Comparison of ENCODE assay signal across 9 cellular contexts in genomic region chr11:104897891-104898684, GRCh38. TPM values are rescaled to one million over a fixed set of nuclear protein-coding genes. Genes with fewer than 3 reads are reported as not detected.
DNase-seq lines count a peak whose midpoint lies in the region; ATAC-seq and TF ChIP-seq lines count a peak whose summit lies in the region.
"Had no signal": no experiment of that assay in that cellular context is flagged by ENCODE, and none has a peak within 500 bp of the region (broad histone marks: within the 10 kb centered on the region; RNA-seq: fewer than 3 reads in every experiment).

Gene CASP12, minus strand, starts transcription at chr11:104898460.

- no peak within 1 kb of the TSS for H3K27ac ChIP-seq in foreskin keratinocyte

- peaks cover 0 to 12% (median 0%) of the 10 kb centered on the region in 7 donors for H3K9me3 Mint-ChIP-seq in naive B cell

- ATAC-seq in GM21825 (IDR thresholded peaks at IDR 0.05; ENCODE audit: unreplicated experiment) (peak; percentile 77), naive B cell (ENCODE audit: low read depth in 2 of 2) (no peak), HG03095 (IDR thresholded peaks at IDR 0.05; ENCODE audit: unreplicated experiment) (no peak), foreskin keratinocyte (no peak)

- peak within 1 kb of the TSS; percentile 76; the same call in 1 of the 2 replicates for H3K4me3 ChIP-seq in GM08714 (ENCODE audit: low read length)

- DNase-seq in cerebellar nuclear complex (lab: John Stamatoyannopoulos, UW) (peak; percentile 62 to 78), naive B cell (no peak), foreskin keratinocyte (no peak), LoVo (ENCODE audit: low spot score) (no peak)
- no peak for DNase-seq in stimulated activated CD4-positive, alpha-beta T cell treated with anti-CD3 and anti-CD28 coated beads, Interleukin-1b, Interleukin-23, amount 100 ng/mL, for 48 hours
- DNase-seq: NCI-H82 had no signal

- peak within 1 kb of the TSS; percentile 2 to 90 (median 44) for H3K27ac Mint-ChIP-seq in naive B cell

- H3K27me3 ChIP-seq in foreskin keratinocyte, result no peaks in the 10 kb centered on the region

- H3K36me3 Mint-ChIP-seq in naive B cell, result peaks cover 19 to 23% of the 10 kb centered on the region in 2 donors

- H3K27me3 Mint-ChIP-seq in naive B cell, result no peaks in the 10 kb centered on the region

- H3K4me1 Mint-ChIP-seq in naive B cell, result peaks cover 39 to 51% (median 40%) of the 10 kb centered on the region in 3 donors

- peak within 1 kb of the TSS in 6 of 8 donors; percentile 9 to 65 (median 55) for H3K4me3 Mint-ChIP-seq in naive B cell

- no peak for TF ChIP-seq CTCF in foreskin keratinocyte (conservative IDR thresholded peaks at IDR 0.05)

- no peaks in the 10 kb centered on the region for H3K4me1 ChIP-seq in foreskin keratinocyte

RNA-seq across cellular contexts. Expression of gene CASP12, which starts in this region (rescaled TPM):
- polyA plus RNA-seq in naive B cell (ENCODE audit: low read depth in 6 of 6), result under 1 TPM in 2 of 6 donors, not detected in 4; 0.31 to 0.45 TPM
- not detected in 2 replicates for total RNA-seq in foreskin keratinocyte
- not detected in 2 replicates for polyA plus RNA-seq in foreskin keratinocyte

Comparison
In these comparisons a context has a peak if more than half of its experiments do, and no peak if none do; other contexts are left out.
1. DNase-seq: peak in cerebellar nuclear complex (2 of 2); none in naive B cell (single experiment), stimulated activated CD4-positive, alpha-beta T cell treated with anti-CD3 and anti-CD28 coated beads, Interleukin-1b, Interleukin-23, amount 100 ng/mL, for 48 hours (single experiment), foreskin keratinocyte (0 of 2) and LoVo (single experiment).